Comparison of ENCODE assay signal across 14 cellular contexts in genomic region chr6:42101186-42101657, GRCh38. TPM values are rescaled to one million over a fixed set of nuclear protein-coding genes. Genes with fewer than 3 reads are reported as not detected.
A peak's percentile ranks its signal among the peaks of the same experiment; 100 is the strongest.
DNase-seq lines count a peak whose midpoint lies in the region; ATAC-seq and TF ChIP-seq lines count a peak whose summit lies in the region.
"Had no signal": no experiment of that assay in that cellular context is flagged by ENCODE, and none has a peak within 500 bp of the region (broad histone marks: within the 10 kb centered on the region; RNA-seq: fewer than 3 reads in every experiment).

No MANE protein-coding gene starts in this region.

- ATAC-seq in HCT116: no peak
- no peak for ATAC-seq in GM18502 (IDR thresholded peaks at IDR 0.05; ENCODE audit: poor library complexity, unreplicated experiment)
- ATAC-seq in HG03571 (IDR thresholded peaks at IDR 0.05; ENCODE audit: unreplicated experiment): no peak
- ATAC-seq: Panc1 had no signal

- DNase-seq in HCT116 (ENCODE audit: low read depth, low spot score) (no peak), PC-9 (no peak), fibroblast of lung (ENCODE audit: low read depth in 2 of 2) (peak; percentile 17 to 82), osteocyte (ENCODE audit: extremely low spot score, unreplicated experiment) (no peak), CD14-positive monocyte (ENCODE audit: low spot score) (no peak)
- no peak for DNase-seq in stimulated activated CD4-positive, alpha-beta T cell treated with anti-CD3 and anti-CD28 coated beads, Interleukin-12 subunit alpha, Interleukin-12 subunit beta, amount 100 ng/mL, for 4 hours
- DNase-seq: Caco-2, NCI-H2029 treated with DMSO at 0.1 percent for 48 hours, right lobe of liver had no signal

- H3K27ac Mint-ChIP-seq in osteocyte (ENCODE audit: unreplicated experiment) (peak overlapping the region; percentile 21), CD14-positive monocyte (no peak overlapping the region)
- H3K27ac Mint-ChIP-seq: IgD-negative memory B cell had no signal

- peaks cover 50% of the 10 kb centered on the region for H3F3A ChIP-seq in PC-9 (ENCODE audit: insufficient read depth, low read depth)

- TF ChIP-seq RAD21 in HCT116 (IDR thresholded peaks at IDR 0.05; ENCODE audit: low read depth): no peak

- H3K9me3 ChIP-seq in HCT116 (ENCODE audit: control insufficient read depth in 1 of 2, insufficient read depth in 1 of 2, low read depth in 1 of 2, low read length in 2 of 2): no peaks in the 10 kb centered on the region
- no peaks in the 10 kb centered on the region for H3K9me3 ChIP-seq in PC-9 (ENCODE audit: insufficient read depth, low read depth)
- no peaks in the 10 kb centered on the region for H3K9me3 ChIP-seq in fibroblast of lung (ENCODE audit: control insufficient read depth, insufficient read depth, low read depth, low read length)
- H3K9me3 ChIP-seq: Caco-2, right lobe of liver had no signal

- POLR2A ChIA-PET in HCT116 (lab: Charles Lee) (interaction anchor here (1.3 kb wide), 2 partner anchors 36 to 38 kb away, joined by 3 to 4 read pairs; no protein-coding TSS in a partner anchor), PC-9 (lab: Charles Lee; ENCODE audit: unreplicated experiment) (interaction anchor here (0.6 kb wide), 3 partner anchors 36 to 179 kb away, joined by 3 to 10 read pairs (median 4); partner anchors contain the start of gene C6orf132)

- H3K27me3 Mint-ChIP-seq in osteocyte (ENCODE audit: unreplicated experiment): peaks cover 4% of the 10 kb centered on the region
- peaks cover 10 to 27% (median 10%) of the 10 kb centered on the region in 3 donors for H3K27me3 Mint-ChIP-seq in CD14-positive monocyte (ENCODE audit: low read depth in 3 of 3)

- H3K36me3 ChIP-seq in HCT116 (ENCODE audit: control insufficient read depth in 1 of 2, insufficient read depth in 2 of 2, low read length in 2 of 2): peaks cover 3 to 6% of the 10 kb centered on the region in 2 experiments; a peak in 1 of 4 replicates
- H3K36me3 ChIP-seq in PC-9 (ENCODE audit: low read depth): peaks cover 6% of the 10 kb centered on the region; the same call in 1 of the 2 replicates
- no peaks in the 10 kb centered on the region for H3K36me3 ChIP-seq in fibroblast of lung (ENCODE audit: control insufficient read depth, insufficient read depth, low read length)
- H3K36me3 ChIP-seq: right lobe of liver had no signal

- RAD21 ChIA-PET in HCT116 (lab: Charles Lee; ENCODE audit: low non-redundant PET in 1 of 2, low total read pairs in 2 of 2, uncharacterized antibody in 2 of 2, unreplicated experiment in 2 of 2): interaction anchor here in 1 of 2 experiments (0.9 kb wide), 1 partner anchor 39 kb away, joined by 4 read pairs; no protein-coding TSS in a partner anchor

- H3K9me2 ChIP-seq in HCT116 (ENCODE audit: insufficient read depth): no peaks in the 10 kb centered on the region
- no peaks in the 10 kb centered on the region for H3K9me2 ChIP-seq in PC-9 (ENCODE audit: insufficient read depth)

- TF ChIP-seq CTCF in HCT116 (IDR thresholded peaks at IDR 0.05 in 2 of 3, conservative IDR thresholded peaks at IDR 0.05 in 1 of 3; ENCODE audit: borderline replicate concordance in 1 of 3, insufficient read depth in 1 of 3, low read depth in 2 of 3, low read length in 2 of 3) (no peak), PC-9 (conservative IDR thresholded peaks at IDR 0.05) (no peak), fibroblast of lung (conservative IDR thresholded peaks at IDR 0.05 in 1 of 2, IDR thresholded peaks at IDR 0.05 in 1 of 2; ENCODE audit: low read depth in 1 of 2, low read length in 2 of 2) (no peak), osteocyte (IDR thresholded peaks at IDR 0.05) (no peak), CD14-positive monocyte (IDR thresholded peaks at IDR 0.05) (no peak)

- H3K79me2 ChIP-seq in HCT116 (ENCODE audit: insufficient read depth, low read length): no peaks in the 10 kb centered on the region
- no peaks in the 10 kb centered on the region for H3K79me2 ChIP-seq in PC-9 (ENCODE audit: low read depth)
- H3K79me2 ChIP-seq in fibroblast of lung (ENCODE audit: control insufficient read depth, insufficient read depth, low read length): no peaks in the 10 kb centered on the region

- peaks cover 2% of the 10 kb centered on the region for H3K36me3 Mint-ChIP-seq in osteocyte (ENCODE audit: unreplicated experiment)
- no peaks in the 10 kb centered on the region for H3K36me3 Mint-ChIP-seq in CD14-positive monocyte

- H2AFZ ChIP-seq in HCT116 (ENCODE audit: low read depth, low read length, poor library complexity, severe bottlenecking) (no peak overlapping the region), PC-9 (no peak overlapping the region), fibroblast of lung (ENCODE audit: low read length) (no peak overlapping the region)

- BruUV-seq in HCT116 (replicated peaks; lab: Mats Ljungman, UMichigan) (no TSS peak), PC-9 (replicated peaks; lab: Mats Ljungman, UMichigan) (no TSS peak)

- no peak for TF ChIP-seq POLR2A in HCT116 (IDR thresholded peaks at IDR 0.05; ENCODE audit: borderline replicate concordance, extremely low read depth, insufficient read depth, insufficient read length)

- peaks cover 37 to 64% of the 10 kb centered on the region in 2 experiments for H3K4me1 ChIP-seq in HCT116 (ENCODE audit: control insufficient read depth in 1 of 2, insufficient read depth in 2 of 2, low read length in 2 of 2)
- peaks cover 54% of the 10 kb centered on the region for H3K4me1 ChIP-seq in PC-9 (replicated peaks; ENCODE audit: insufficient read depth)
- peaks cover 19% of the 10 kb centered on the region for H3K4me1 ChIP-seq in fibroblast of lung (ENCODE audit: control insufficient read depth, extremely low read depth, insufficient read depth, low read length)
- H3K4me1 ChIP-seq: right lobe of liver had no signal

- H3K9ac ChIP-seq in HCT116 (ENCODE audit: low read length) (0 out of 2 replicates have a peak overlapping the region, but pooled peaks have one; percentile 31), fibroblast of lung (ENCODE audit: insufficient read depth, low read length) (no peak overlapping the region)

- H3K4me2 ChIP-seq in HCT116 (ENCODE audit: low read length) (peak overlapping the region; percentile 86), PC-9 (0 out of 2 replicates have a peak overlapping the region, but pooled peaks have one; percentile 14), fibroblast of lung (ENCODE audit: extremely low read depth, insufficient read depth, low read length) (no peak overlapping the region)

- H3K27ac ChIP-seq in HCT116 (ENCODE audit: low read depth, low read length) (peak overlapping the region; percentile 85), PC-9 (peak overlapping the region; percentile 91), fibroblast of lung (ENCODE audit: insufficient read depth, low read length) (peak overlapping the region; percentile 92)
- H3K27ac ChIP-seq: right lobe of liver had no signal

- no peaks in the 10 kb centered on the region for H3K9me3 Mint-ChIP-seq in osteocyte (ENCODE audit: unreplicated experiment)
- peaks cover 0 to 2% (median 0%) of the 10 kb centered on the region in 7 donors for H3K9me3 Mint-ChIP-seq in CD14-positive monocyte
- H3K9me3 Mint-ChIP-seq: central memory CD8-positive, alpha-beta T cell; IgD-negative memory B cell had no signal

- CTCF ChIA-PET in HCT116 (lab: Charles Lee) (interaction anchor here (0.6 kb wide), 1 partner anchor 499 kb away, joined by 3 read pairs; no protein-coding TSS in a partner anchor), PC-9 (lab: Charles Lee) (no interaction called here)

- H3K27me3 ChIP-seq in HCT116 (ENCODE audit: insufficient read depth, low read length) (no peaks in the 10 kb centered on the region), PC-9 (ENCODE audit: insufficient read depth, low read depth) (no peaks in the 10 kb centered on the region), fibroblast of lung (ENCODE audit: control insufficient read depth, insufficient read depth, low read length) (no peaks in the 10 kb centered on the region)
- H3K27me3 ChIP-seq: right lobe of liver had no signal

- H3K4me1 Mint-ChIP-seq in osteocyte (ENCODE audit: unreplicated experiment): peaks cover 21% of the 10 kb centered on the region
- H3K4me1 Mint-ChIP-seq in CD14-positive monocyte: peaks cover 9% of the 10 kb centered on the region

- H3K4me3 Mint-ChIP-seq in osteocyte (ENCODE audit: unreplicated experiment) (no peak overlapping the region), CD14-positive monocyte (no peak overlapping the region)
- H3K4me3 Mint-ChIP-seq: central memory CD8-positive, alpha-beta T cell; IgD-negative memory B cell had no signal

- H3K4me3 ChIP-seq in HCT116 (replicated peaks in 1 of 2; ENCODE audit: low read depth in 1 of 2, low read length in 2 of 2): no peak overlapping the region
- no peak overlapping the region for H3K4me3 ChIP-seq in PC-9
- H3K4me3 ChIP-seq in fibroblast of lung (replicated peaks in 1 of 4; ENCODE audit: control extremely low read depth in 1 of 4, insufficient read depth in 1 of 4, low read depth in 3 of 4, low read length in 4 of 4): no peak overlapping the region
- H3K4me3 ChIP-seq: right lobe of liver had no signal

- intact Hi-C loops in HCT116 (cut with micrococcal nuclease) (loop anchor here (5.0 kb wide), 1 partner anchor 41 kb away; the partner anchor contains the start of gene C6orf132), PC-9 (cut with micrococcal nuclease; ENCODE audit: unreplicated experiment) (no loop called here), CD14-positive monocyte (cut with micrococcal nuclease) (no loop called here)

- H4K20me1 ChIP-seq in HCT116 (ENCODE audit: insufficient read depth) (no peaks in the 10 kb centered on the region), PC-9 (ENCODE audit: insufficient read depth) (no peaks in the 10 kb centered on the region), fibroblast of lung (ENCODE audit: control insufficient read depth, extremely low read depth, insufficient read depth, low read length) (no peaks in the 10 kb centered on the region)

TF ChIP-seq in HCT116, 20 proteins besides CTCF, POLR2A, EP300 and RAD21 (continues in another document):
- no peak for TF ChIP-seq SP1 (IDR thresholded peaks at IDR 0.05; ENCODE audit: low read depth)

RNA-seq across cellular contexts. Expression of gene C6orf132, which starts 41.2 kb away (rescaled TPM):
- total RNA-seq in HCT116 (2021; ENCODE audit: unreplicated experiment): 18.9 TPM
- polyA plus RNA-seq in HCT116 (2012): 14.6 and 15.1 TPM in 2 replicates
- 49.8 and 53.9 TPM in 2 replicates for total RNA-seq in PC-9 (2021)
- 1.0 and 1.2 TPM in 2 replicates for total RNA-seq in fibroblast of lung
- polyA plus RNA-seq in fibroblast of lung: 0.87 and 1.1 TPM in 2 replicates
- polyA plus RNA-seq in fibroblast of lung (2012): 4.7 and 8.0 TPM in 2 replicates
- polyA minus RNA-seq in fibroblast of lung (ENCODE audit: low replicate concordance): 3.7 and 4.6 TPM in 2 replicates
- total RNA-seq in osteocyte: 4.0 and 4.3 TPM in 2 replicates
- polyA plus RNA-seq in CD14-positive monocyte: not detected
- polyA plus RNA-seq: IgD-negative memory B cell had no signal

RNA-seq across cellular contexts. Expression of gene TAF8, which starts 50.9 kb away (rescaled TPM):
- total RNA-seq in HCT116 (2021; ENCODE audit: unreplicated experiment) (29.5 TPM), PC-9 (2021) (35.6 and 38.4 TPM in 2 replicates), fibroblast of lung (12.6 and 13.9 TPM in 2 replicates), osteocyte (27.6 and 29.2 TPM in 2 replicates)
- 15.0 and 15.7 TPM in 2 replicates for polyA plus RNA-seq in HCT116 (2012)
- polyA plus RNA-seq in fibroblast of lung (14.0 and 17.4 TPM in 2 replicates), CD14-positive monocyte (10 to 100 TPM; 13.1 to 16.6 TPM)
- 10.0 and 11.4 TPM in 2 replicates for polyA plus RNA-seq in fibroblast of lung (2012)
- 24.3 and 29.6 TPM in 2 replicates for polyA minus RNA-seq in fibroblast of lung (ENCODE audit: low replicate concordance)

Comparison
In these comparisons a context has a peak if more than half of its experiments do, and no peak if none do; other contexts are left out.
1. DNase-seq: peak in fibroblast of lung (2 of 2); none in HCT116 (single experiment), PC-9 (0 of 2), osteocyte (single experiment), CD14-positive monocyte (single experiment) and stimulated activated CD4-positive, alpha-beta T cell treated with anti-CD3 and anti-CD28 coated beads, Interleukin-12 subunit alpha, Interleukin-12 subunit beta, amount 100 ng/mL, for 4 hours (single experiment).
2. Peak in every context shown above with its lines, with median percentiles within 50 percentile points of each other: H3K27ac ChIP-seq.